ENCODE assay signal across 8 cellular contexts in the genomic region with DNA sequence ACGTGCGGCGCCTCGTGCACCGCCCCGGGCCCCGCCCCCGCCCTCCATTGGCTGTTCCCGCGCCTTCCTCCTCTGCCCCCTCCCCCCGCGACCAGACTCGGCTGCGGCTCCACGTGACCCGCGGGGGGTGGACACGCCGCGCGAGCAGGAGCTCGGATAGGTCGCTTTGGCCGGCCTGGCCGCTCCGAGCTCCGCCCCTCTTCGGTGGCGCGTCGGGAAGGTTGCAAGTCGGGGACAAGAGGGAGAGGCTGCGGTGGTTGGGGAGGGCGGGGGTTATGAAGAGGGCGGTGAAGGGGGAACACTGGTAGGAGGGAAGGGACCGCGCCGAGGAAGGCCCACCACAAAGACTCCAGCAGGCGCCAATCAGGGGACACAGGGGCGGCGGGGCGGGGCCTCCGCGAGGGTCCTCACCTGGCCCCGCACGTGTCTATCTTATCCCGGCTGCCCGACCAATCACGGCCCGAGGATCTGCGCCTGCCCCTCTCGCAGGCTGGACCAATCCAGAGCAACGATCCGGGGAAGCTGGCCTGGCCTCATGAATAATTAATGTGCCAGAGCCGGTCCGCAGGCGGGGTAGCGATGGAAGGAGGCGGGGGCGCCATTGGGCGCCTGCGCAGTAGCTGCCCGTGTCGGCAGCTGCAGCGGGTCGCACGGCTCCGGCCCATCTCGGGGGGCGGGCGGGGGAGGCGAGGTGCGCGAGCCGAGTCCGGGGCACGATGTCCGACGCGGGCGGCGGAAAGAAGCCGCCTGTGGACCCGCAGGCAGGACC. TPM values are rescaled to one million over a fixed set of nuclear protein-coding genes. Genes with fewer than 3 reads are reported as not detected.
DNase-seq lines count a peak whose midpoint lies in the region; ATAC-seq and TF ChIP-seq lines count a peak whose summit lies in the region.

Gene TEF, plus strand, starts transcription at position 614 of the 769 bp plus-strand sequence. Its CDS starts 103 bp downstream, at position 717.

- H3K9ac ChIP-seq in HUES48 (ENCODE audit: low read depth, low read length) (peak within 1 kb of the TSS; percentile 87), NT2/D1 (ENCODE audit: insufficient read length, low read depth) (peak within 1 kb of the TSS; percentile 80), endocrine pancreas (ENCODE audit: control insufficient read depth, insufficient read depth, low read length) (peak within 1 kb of the TSS; percentile 78), mesenchymal stem cell (ENCODE audit: low read length) (peak within 1 kb of the TSS; percentile 96)

- H2BK5ac ChIP-seq in mesenchymal stem cell (ENCODE audit: low read depth, low read length, poor library complexity, severe bottlenecking) = peak within 1 kb of the TSS; percentile 96

- peaks cover 7% of the 10 kb centered on the region for H3K4me1 Mint-ChIP-seq in Caco-2 (ENCODE audit: low read depth, unreplicated experiment)

- H3K9me3 ChIP-seq in Caco-2 (no peaks in the 10 kb centered on the region), HUES48 (ENCODE audit: control insufficient read depth, insufficient read depth, low read length) (no peaks in the 10 kb centered on the region), NT2/D1 (ENCODE audit: insufficient read depth, low read length) (no peaks in the 10 kb centered on the region), endocrine pancreas (ENCODE audit: control insufficient read depth, low read length) (no peaks in the 10 kb centered on the region), mesenchymal stem cell (ENCODE audit: control insufficient read depth, low read length) (no peaks in the 10 kb centered on the region)

- H3K4me3 Mint-ChIP-seq in Caco-2 (ENCODE audit: unreplicated experiment) = peak within 1 kb of the TSS; percentile 86

- H3K27ac Mint-ChIP-seq in Caco-2 (ENCODE audit: unreplicated experiment) = peak within 1 kb of the TSS; percentile 95

- peak within 1 kb of the TSS; percentile 96 for H4K91ac ChIP-seq in mesenchymal stem cell (ENCODE audit: low read length)

- peak; percentile 99 for DNase-seq in Caco-2
- peak; percentile 94 for DNase-seq in NT2/D1 (ENCODE audit: low read depth, low spot score)
- DNase-seq in activated CD8-positive, alpha-beta memory T cell treated with anti-CD3 and anti-CD28 coated beads, Interleukin-2, amount 50 U/mL, for 24 hours (ENCODE audit: extremely low read depth) = peak; percentile 94
- DNase-seq in mesenchymal stem cell = peak; percentile 99
- DNase-seq in stimulated activated CD8-positive, alpha-beta memory T cell treated with anti-CD3 and anti-CD28 coated beads, Interleukin-12 subunit alpha, Interleukin-12 subunit beta, amount 100 ng/mL, for 24 hours (ENCODE audit: extremely low read depth) = peak; percentile 96

- peaks cover 4% of the 10 kb centered on the region for H3K79me1 ChIP-seq in mesenchymal stem cell (replicated peaks; ENCODE audit: low read length, poor library complexity, severe bottlenecking)

- peak within 1 kb of the TSS in 1 of 2 experiments; percentile 54 for H3K4ac ChIP-seq in mesenchymal stem cell (ENCODE audit: low read depth in 1 of 2, low read length in 2 of 2)

- CTCF ChIA-PET in Caco-2 (lab: Charles Lee) = interaction anchor here (0.6 to 3.2 kb wide), 21 partner anchors 16 to 709 kb away, joined by 3 to 22 read pairs (median 4); partner anchors contain the start of gene ZC3H7B

- BruUV-seq in Caco-2 (replicated peaks; lab: Mats Ljungman, UMichigan) = no TSS peak

- H3K27me3 Mint-ChIP-seq in Caco-2 (ENCODE audit: insufficient read depth, unreplicated experiment) = no peaks in the 10 kb centered on the region

- peak within 1 kb of the TSS; percentile 98 for H2BK120ac ChIP-seq in mesenchymal stem cell (ENCODE audit: low read depth, low read length)

- under 1% methylated on average over 61 of the region's 84 CpGs for WGBS in mesenchymal stem cell

- H3K27me3 ChIP-seq in Caco-2 (replicated peaks; ENCODE audit: control insufficient read depth, insufficient read depth, low read length) = no peaks in the 10 kb centered on the region
- no peaks in the 10 kb centered on the region for H3K27me3 ChIP-seq in HUES48 (ENCODE audit: control insufficient read depth, insufficient read depth, low read length)
- H3K27me3 ChIP-seq in NT2/D1 (ENCODE audit: insufficient read depth, insufficient read length) = no peaks in the 10 kb centered on the region
- no peaks in the 10 kb centered on the region for H3K27me3 ChIP-seq in endocrine pancreas (ENCODE audit: control insufficient read depth, insufficient read depth, low read length)
- H3K27me3 ChIP-seq in mesenchymal stem cell (ENCODE audit: control insufficient read depth in 1 of 2, insufficient read depth in 1 of 2, low read length in 2 of 2) = no peaks in the 10 kb centered on the region

- peaks cover 22% of the 10 kb centered on the region for H3K36me3 Mint-ChIP-seq in Caco-2 (ENCODE audit: insufficient read depth, unreplicated experiment)

- H3K18ac ChIP-seq in mesenchymal stem cell (ENCODE audit: low read depth in 1 of 2, low read length in 2 of 2) = peak within 1 kb of the TSS; percentile 65 to 95

- peak within 1 kb of the TSS; percentile 95 for H2BK15ac ChIP-seq in mesenchymal stem cell (ENCODE audit: low read depth, poor library complexity, severe bottlenecking)

- no peaks in the 10 kb centered on the region for H3K36me3 ChIP-seq in Caco-2 (ENCODE audit: control insufficient read depth, insufficient read depth, low read length)
- H3K36me3 ChIP-seq in HUES48 (ENCODE audit: control insufficient read depth, insufficient read depth, low read length) = no peaks in the 10 kb centered on the region
- no peaks in the 10 kb centered on the region for H3K36me3 ChIP-seq in NT2/D1 (ENCODE audit: insufficient read depth, insufficient read length, low read length)
- no peaks in the 10 kb centered on the region for H3K36me3 ChIP-seq in endocrine pancreas (ENCODE audit: control insufficient read depth, insufficient read depth, low read length)
- H3K36me3 ChIP-seq in mesenchymal stem cell (ENCODE audit: control insufficient read depth in 1 of 2, insufficient read depth in 2 of 2, low read depth in 1 of 2, low read length in 2 of 2) = peaks cover 0 to 6% of the 10 kb centered on the region in 2 experiments

- H3K4me3 ChIP-seq in Caco-2 (ENCODE audit: low read depth, low read length) (peak within 1 kb of the TSS; percentile 51), HUES48 (ENCODE audit: low read depth, low read length) (peak within 1 kb of the TSS; percentile 78), NT2/D1 (ENCODE audit: insufficient read length, low read depth) (peak within 1 kb of the TSS; percentile 50), endocrine pancreas (ENCODE audit: control insufficient read depth, insufficient read depth, low read length) (peak within 1 kb of the TSS; percentile 49), mesenchymal stem cell (ENCODE audit: insufficient read depth in 1 of 2, low read depth in 1 of 2, low read length in 2 of 2) (peak within 1 kb of the TSS; percentile 83 to 93)

- peak within 1 kb of the TSS; percentile 42 to 51 for H2BK12ac ChIP-seq in mesenchymal stem cell (ENCODE audit: low read length in 2 of 2)

- H3K4me1 ChIP-seq in Caco-2 = peaks cover 14% of the 10 kb centered on the region
- peaks cover 18% of the 10 kb centered on the region for H3K4me1 ChIP-seq in HUES48 (ENCODE audit: control insufficient read depth, insufficient read depth, low read length)
- peaks cover 2% of the 10 kb centered on the region for H3K4me1 ChIP-seq in NT2/D1 (ENCODE audit: insufficient read depth, insufficient read length)
- H3K4me1 ChIP-seq in endocrine pancreas (ENCODE audit: control insufficient read depth, insufficient read depth, low read length) = no peaks in the 10 kb centered on the region
- peaks cover 16% of the 10 kb centered on the region for H3K4me1 ChIP-seq in mesenchymal stem cell (ENCODE audit: control insufficient read depth, insufficient read depth, low read depth, low read length)

- peak within 1 kb of the TSS in 1 of 2 experiments; percentile 31 for H3K14ac ChIP-seq in mesenchymal stem cell (ENCODE audit: low read length in 2 of 2)

- no peak within 1 kb of the TSS for H3K23ac ChIP-seq in mesenchymal stem cell (ENCODE audit: low read length in 2 of 2)

- POLR2A ChIA-PET in Caco-2 (lab: Charles Lee) = interaction anchor here (0.5 to 3.1 kb wide), 34 partner anchors 11 to 525 kb away, joined by 3 to 76 read pairs (median 7); partner anchors contain the start of genes ACO2, DESI1, PHF5A and PMM1

- peak within 1 kb of the TSS; percentile 83 for H2AFZ ChIP-seq in mesenchymal stem cell (ENCODE audit: low read depth, low read length)

- no peak within 1 kb of the TSS for H2AK5ac ChIP-seq in mesenchymal stem cell (ENCODE audit: low read length, severe bottlenecking)

- H3K9me3 Mint-ChIP-seq in Caco-2 (ENCODE audit: unreplicated experiment) = no peaks in the 10 kb centered on the region

- no peak for TF ChIP-seq CTCF in Caco-2 (IDR thresholded peaks at IDR 0.05; ENCODE audit: insufficient read depth in 1 of 2, low read depth in 1 of 2, low read length in 1 of 2, severe bottlenecking in 1 of 2, unreplicated experiment in 1 of 2)

- ATAC-seq in GM21423 (IDR thresholded peaks at IDR 0.05; ENCODE audit: unreplicated experiment) = peak; percentile 85

- intact Hi-C loops in Caco-2 (cut with micrococcal nuclease; ENCODE audit: unreplicated experiment) = loop anchor here (1.0 kb wide), 1 partner anchor 95 kb away; the partner anchor contains the start of gene RANGAP1

- peak within 1 kb of the TSS; percentile 87 for H3K4me2 ChIP-seq in mesenchymal stem cell (ENCODE audit: low read length, poor library complexity, severe bottlenecking)

- H3K27ac ChIP-seq in HUES48 (ENCODE audit: low read depth, low read length) (peak within 1 kb of the TSS; percentile 91), mesenchymal stem cell (ENCODE audit: low read length, poor library complexity, severe bottlenecking) (peak within 1 kb of the TSS; percentile 93)

- peak within 1 kb of the TSS; percentile 95 for H4K8ac ChIP-seq in mesenchymal stem cell (ENCODE audit: low read length)

RNA-seq across cellular contexts. Expression of gene TEF, which starts in this region (rescaled TPM):
- 13.8 and 17.8 TPM in 2 replicates for total RNA-seq in Caco-2 (2022)
- 2.1 TPM for polyA plus RNA-seq in mesenchymal stem cell (2013, experiment 1 of 2)
- polyA plus RNA-seq in mesenchymal stem cell (2013, experiment 2 of 2) = 2.5 TPM

Comparison
In these comparisons a context has a peak if more than half of its experiments do, and no peak if none do; other contexts are left out.
1. Peak in every context shown above with its lines: DNase-seq, ATAC-seq, H3K4me3 ChIP-seq and H3K27ac ChIP-seq.